Comparison of ENCODE assay signal across 8 cellular contexts in the genomic region with DNA sequence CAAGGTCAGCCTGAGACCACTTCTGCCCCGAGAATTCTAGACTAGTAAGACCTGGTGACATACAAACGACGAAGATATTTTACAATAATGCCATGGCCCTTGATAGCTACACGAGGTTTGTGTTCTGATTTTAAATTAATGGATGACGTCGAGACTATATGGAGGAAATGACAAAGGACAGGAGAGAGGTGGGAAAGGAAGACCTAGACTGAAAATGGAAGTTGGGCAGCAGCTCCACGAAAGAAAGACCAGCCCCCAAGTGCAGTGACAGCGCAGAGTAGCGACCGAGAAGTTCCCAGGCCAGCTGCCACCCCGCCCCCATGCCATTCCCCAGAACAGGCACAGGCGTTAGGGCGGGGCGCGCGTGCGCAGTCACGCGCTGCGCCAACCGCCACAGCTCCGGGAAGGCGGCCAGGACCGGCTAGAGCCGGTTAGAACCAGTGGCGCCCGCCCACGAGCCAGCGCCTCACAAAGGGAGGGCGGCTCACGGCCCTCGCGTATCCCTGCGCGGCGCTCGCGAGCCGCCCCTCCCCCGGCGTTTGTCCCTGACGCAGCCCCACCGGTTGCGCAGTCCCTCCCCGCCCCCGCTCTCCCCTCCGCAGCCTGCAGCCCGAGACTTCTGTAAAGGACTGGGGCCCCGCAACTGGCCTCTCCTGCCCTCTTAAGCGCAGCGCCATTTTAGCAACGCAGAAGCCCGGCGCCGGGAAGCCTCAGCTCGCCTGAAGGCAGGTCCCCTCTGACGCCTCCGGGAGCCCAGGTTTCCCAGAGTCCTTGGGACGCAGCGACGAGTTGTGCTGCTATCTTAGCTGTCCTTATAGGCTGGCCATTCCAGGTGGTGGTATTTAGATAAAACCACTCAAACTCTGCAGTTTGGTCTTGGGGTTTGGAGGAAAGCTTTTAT. TPM values are rescaled to one million over a fixed set of nuclear protein-coding genes. Genes with fewer than 3 reads are reported as not detected.
DNase-seq lines count a peak whose midpoint lies in the region; ATAC-seq and TF ChIP-seq lines count a peak whose summit lies in the region.

No MANE protein-coding gene starts in this region.

- peaks cover 12% of the 10 kb centered on the region for H3K36me3 ChIP-seq in lower lobe of right lung

- H3K27ac ChIP-seq in dorsolateral prefrontal cortex (peak overlapping the region; percentile 98 to 100 (median 100)), lower lobe of right lung (peak overlapping the region; percentile 99)

- peaks cover 45% of the 10 kb centered on the region for H3K4me1 ChIP-seq in lower lobe of right lung

- intact Hi-C loops in dorsolateral prefrontal cortex (cut with DNase I) (loop anchor here (1.0 kb wide), 3 partner anchors 20 to 75 kb away; a partner anchor contains a TSS), lower lobe of right lung (cut with DNase I) (no loop called here)

- H3K4me3 ChIP-seq in dorsolateral prefrontal cortex = peak overlapping the region; percentile 68 to 100 (median 92)
- H3K4me3 ChIP-seq in lower lobe of right lung = peak overlapping the region; percentile 71

- DNase-seq in CD1c-positive myeloid dendritic cell (ENCODE audit: extremely low spot score) (peak; percentile 100), NCI-H774 (lab: John Stamatoyannopoulos, UW) (peak; percentile 99), dorsolateral prefrontal cortex (peak; percentile 94 to 99 (median 98)), lower lobe of right lung (peak; percentile 99)
- peak; percentile 97 to 98 for DNase-seq in activated CD4-positive, alpha-beta T cell treated with anti-CD3 and anti-CD28 coated beads, Interleukin-2, amount 50 U/mL, for 4 hours
- DNase-seq in stimulated activated CD4-positive, alpha-beta T cell treated with anti-CD3 and anti-CD28 coated beads, TNF-alpha, amount 100 ng/mL, for 1 hour (ENCODE audit: low read depth in 3 of 3, low spot score in 1 of 3) = peak; percentile 96 to 98 (median 97)

- no peaks in the 10 kb centered on the region for H3K9me3 ChIP-seq in lower lobe of right lung

- ATAC-seq in GM19452 (IDR thresholded peaks at IDR 0.05; ENCODE audit: unreplicated experiment) (peak; percentile 64), HG03571 (IDR thresholded peaks at IDR 0.05; ENCODE audit: unreplicated experiment) (peak; percentile 57), lower lobe of right lung (peak; percentile 88 to 96)

- peak in 39 of 56 donors; percentile 11 to 54 (median 39) for TF ChIP-seq CTCF in dorsolateral prefrontal cortex (IDR thresholded peaks at IDR 0.05 in 54 of 56, conservative IDR thresholded peaks at IDR 0.05 in 2 of 56; ENCODE audit: low read depth in 1 of 56, partially characterized antibody in 56 of 56)
- no peak for TF ChIP-seq CTCF in lower lobe of right lung (IDR thresholded peaks at IDR 0.05)

- H3K27me3 ChIP-seq in dorsolateral prefrontal cortex (no peaks in the 10 kb centered on the region), lower lobe of right lung (ENCODE audit: low read depth) (no peaks in the 10 kb centered on the region)

RNA-seq across cellular contexts. Expression of a gene that starts 1.5 kb away (rescaled TPM):
- total RNA-seq in dorsolateral prefrontal cortex (over 10,000 TPM in 119 of 120 experiments, 1,000 to 10,000 TPM in 1; 7,808 to 28,438 (median 16,246) TPM), lower lobe of right lung (11,612 TPM)

RNA-seq across cellular contexts. Expression of a gene that starts 27.5 kb away (rescaled TPM):
- total RNA-seq in dorsolateral prefrontal cortex (100 to 1,000 TPM in 34 of 120 experiments, 10 to 100 TPM in 86; 71.5 to 120 (median 93.9) TPM), lower lobe of right lung (61.2 TPM)

Comparison
In these comparisons a context has a peak if more than half of its experiments do, and no peak if none do; other contexts are left out.
1. Peak in every context shown above with its lines: DNase-seq, ATAC-seq, H3K4me3 ChIP-seq and H3K27ac ChIP-seq.